Comparison of ENCODE assay signal across 6 cellular contexts in the genomic region with DNA sequence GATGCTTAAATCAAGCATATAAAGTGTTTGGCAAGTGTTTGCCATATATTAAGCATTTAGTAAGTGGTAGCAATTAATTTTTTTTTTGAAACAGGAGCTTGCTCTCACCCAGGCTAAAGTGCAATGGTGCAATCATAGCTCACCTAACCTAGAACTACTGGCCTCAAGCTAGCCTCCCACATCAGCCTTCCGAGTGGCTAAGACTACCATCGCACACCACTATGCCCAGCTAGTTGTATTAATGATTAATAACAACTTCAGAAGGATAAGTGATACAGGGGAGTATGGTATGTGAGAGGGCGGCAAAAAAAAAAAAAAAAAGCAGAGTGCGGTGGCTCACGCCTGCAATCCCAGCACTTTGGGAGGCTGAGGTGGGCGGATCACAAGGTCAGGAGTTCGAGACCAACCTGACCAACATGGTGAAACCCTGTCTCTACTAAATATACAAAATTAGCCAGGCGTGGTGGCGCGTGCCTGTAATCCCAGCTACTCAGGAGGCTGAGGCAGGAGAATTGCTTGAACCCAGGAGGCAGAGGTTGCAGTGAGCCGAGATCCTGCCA. TPM values are rescaled to one million over a fixed set of nuclear protein-coding genes. Genes with fewer than 3 reads are reported as not detected.
"Had no signal": no experiment of that assay in that cellular context is flagged by ENCODE, and none has a peak within 500 bp of the region (broad histone marks: within the 10 kb centered on the region; RNA-seq: fewer than 3 reads in every experiment).

No MANE protein-coding gene starts in this region.

RNA-seq across cellular contexts. Expression of a gene that starts 31.2 kb away (rescaled TPM):
- polyA plus RNA-seq: cardiac muscle cell had no signal

RNA-seq across cellular contexts. Expression of a gene that starts 33.7 kb away (rescaled TPM):
- total RNA-seq: activated CD4-positive, alpha-beta T cell treated with anti-CD3 and anti-CD28 coated beads for 36 hours; activated naive CD4-positive, alpha-beta T cell treated with anti-CD3 and anti-CD28 coated beads, Interleukin-2, amount 50 U/mL, for 72 hours; activated T-helper 1 cell treated with anti-CD3 and anti-CD28 coated beads, Interleukin-12 subunit alpha, Interleukin-12 subunit beta, Interleukin-2, Interleukin-4 antibody, amounts not matched to agents 30 ng/mL and 10 ng/mL and 1 ng/mL, durations not matched to agents 14 hours and 24 hours and 36 hours; dermis microvascular lymphatic vessel endothelial cell; naive thymus-derived CD8-positive, alpha-beta T cell had no signal
